16 cellular contexts compared by ENCODE assay signal in the genomic region with DNA sequence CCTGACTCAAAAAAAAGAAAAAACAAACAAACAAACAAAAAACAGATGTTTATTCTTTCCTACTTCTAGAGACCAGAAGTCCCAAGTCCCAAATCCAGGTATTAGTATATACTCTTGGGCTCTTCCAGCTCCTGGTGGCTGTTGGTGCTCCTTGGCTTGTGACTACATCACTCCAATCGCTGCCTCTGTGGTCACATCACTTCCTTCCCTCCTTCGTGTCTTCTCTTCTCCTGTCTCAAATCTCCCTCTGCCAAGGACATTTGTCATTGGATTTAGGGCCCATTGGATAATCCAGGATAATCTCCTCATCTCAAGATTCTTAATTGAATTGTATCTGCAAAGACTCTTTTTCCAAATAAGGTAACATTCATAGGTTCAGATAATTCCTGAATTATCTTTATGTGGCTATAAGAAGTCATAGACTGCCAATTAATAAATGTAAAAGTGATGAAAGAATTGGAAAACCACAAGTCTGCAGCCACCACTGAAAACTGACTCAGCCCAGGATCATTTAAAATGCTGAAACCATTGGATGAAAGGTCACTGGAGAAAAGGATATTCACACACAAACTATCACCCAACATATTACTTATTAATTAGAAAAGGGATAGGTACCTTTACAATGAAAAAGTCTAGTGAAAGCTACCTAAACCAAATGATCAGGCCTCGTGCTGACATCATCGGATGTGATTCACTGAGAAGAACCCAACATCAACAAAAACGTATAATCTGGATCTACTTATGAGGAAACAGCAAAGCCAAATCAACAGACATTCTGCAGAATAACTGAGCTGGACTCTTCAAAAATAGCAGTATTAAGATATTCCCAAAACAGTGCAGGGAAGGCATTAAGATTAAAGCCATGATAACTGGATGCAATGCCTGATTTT.
A peak's percentile ranks its signal among the peaks of the same experiment; 100 is the strongest.
DNase-seq lines count a peak whose midpoint lies in the region; ATAC-seq and TF ChIP-seq lines count a peak whose summit lies in the region.
"Had no signal": no experiment of that assay in that cellular context is flagged by ENCODE, and none has a peak within 500 bp of the region (broad histone marks: within the 10 kb centered on the region; RNA-seq: fewer than 3 reads in every experiment).

No MANE protein-coding gene starts in this region.

- no peak for TF ChIP-seq POLR2A in body of pancreas (IDR thresholded peaks at IDR 0.05)

- peak; percentile 46 for DNase-seq in AG09309 (ENCODE audit: low read depth)
- DNase-seq in HT1080 (ENCODE audit: low read depth), result peak; percentile 68
- DNase-seq in amniotic epithelial cell (ENCODE audit: low read depth), result peak; percentile 60
- DNase-seq in kidney glomerular epithelial cell (lab: John Stamatoyannopoulos, UW), result peak; percentile 48
- DNase-seq in body of pancreas, result no peak
- no peak for DNase-seq in NCI-H345 treated with DMSO at 0.1 percent for 48 hours (lab: John Stamatoyannopoulos, UW; ENCODE audit: unreplicated experiment)
- DNase-seq in C1 segment of cervical spinal cord (lab: John Stamatoyannopoulos, UW), result no peak
- no peak for DNase-seq in T-helper 1 cell
- DNase-seq: activated CD8-positive, alpha-beta T cell treated with anti-CD3 and anti-CD28 coated beads, Interleukin-2, amount 10 ng/mL, durations not matched to agents 7 days and 5 days; glutamatergic neuron; midbrain; NCI-H2029; NCI-H524; transverse colon had no signal

- H3K27ac ChIP-seq in body of pancreas, result no peak overlapping the region
- H3K27ac ChIP-seq: transverse colon had no signal

- TF ChIP-seq CTCF in AG09309 (IDR thresholded peaks at IDR 0.05; ENCODE audit: control insufficient read depth, insufficient read depth, low read depth, low read length, missing control alignments) (no peak), body of pancreas (IDR thresholded peaks at IDR 0.05) (no peak)

- no peaks in the 10 kb centered on the region for H3K27me3 ChIP-seq in body of pancreas
- H3K27me3 ChIP-seq: transverse colon had no signal

- H3K9me3 ChIP-seq in body of pancreas, result no peaks in the 10 kb centered on the region
- H3K9me3 ChIP-seq: transverse colon had no signal

- H3K4me3 ChIP-seq in AG09309 (ENCODE audit: control insufficient read depth, low read depth, low read length) (no peak overlapping the region), body of pancreas (no peak overlapping the region)
- H3K4me3 ChIP-seq: transverse colon had no signal

- intact Hi-C loops in body of pancreas (cut with DNase I), result no loop called here

- H3K4me1 ChIP-seq in body of pancreas, result no peaks in the 10 kb centered on the region
- H3K4me1 ChIP-seq: transverse colon had no signal

- ATAC-seq in body of pancreas, result no peak
- ATAC-seq: Panc1, SK-N-SH treated with all-trans-retinoic acid at 6 μM for 48 hours had no signal

- no peaks in the 10 kb centered on the region for H3K36me3 ChIP-seq in body of pancreas (replicated peaks in 1 of 2; ENCODE audit: insufficient read depth in 1 of 2, low read depth in 2 of 2)
- H3K36me3 ChIP-seq: transverse colon had no signal

- WGBS in body of pancreas, 2 donors, result 82 to 84% methylated on average over 5 of the region's 5 CpGs

Comparison
In these comparisons a context has a peak if more than half of its experiments do, and no peak if none do; other contexts are left out.
1. DNase-seq: peak in AG09309 (single experiment), HT1080 (single experiment), amniotic epithelial cell (single experiment) and kidney glomerular epithelial cell (single experiment); none in body of pancreas (0 of 4), NCI-H345 treated with DMSO at 0.1 percent for 48 hours (single experiment), C1 segment of cervical spinal cord (0 of 14) and T-helper 1 cell (0 of 5).